In the genomic region with DNA sequence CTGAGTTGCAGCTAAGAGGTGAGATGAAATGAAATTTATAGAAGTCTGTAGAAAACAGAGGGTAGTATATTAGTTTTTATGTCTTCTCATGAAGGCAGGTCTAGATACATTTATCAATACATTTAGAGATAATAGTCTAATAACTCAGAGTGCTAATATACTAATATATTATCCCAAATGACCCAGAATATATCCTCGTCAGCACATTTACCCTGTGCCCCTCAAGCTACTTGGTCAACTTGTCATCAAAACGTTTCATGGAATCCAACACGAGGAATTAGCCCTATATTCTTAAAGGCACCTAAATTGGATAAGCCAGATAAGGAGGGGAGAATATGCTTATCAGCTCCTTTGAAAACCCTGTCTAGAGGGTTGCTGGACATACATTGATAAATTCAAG, we compare ENCODE assay signal across 36 cellular contexts.
"Had no signal": no experiment of that assay in that cellular context is flagged by ENCODE, and none has a peak within 500 bp of the region (broad histone marks: within the 10 kb centered on the region; RNA-seq: fewer than 3 reads in every experiment).

No MANE protein-coding gene starts in this region.

- H3K4me3 ChIP-seq: MG63 had no signal

- H3K9me3 ChIP-seq: MG63 had no signal

- DNase-seq: Karpas-422, Kasumi-1, MG63, MM.1S, MV-4-11, NCI-H1048, NCI-H1092, NCI-H1092 treated with DMSO at 0.1 percent for 48 hours, NCI-H1105, NCI-H1105 treated with DMSO at 0.1 percent for 48 hours, NCI-H1417, NCI-H1417 treated with DMSO at 0.1 percent for 48 hours, NCI-H1436, NCI-H1436 treated with DMSO at 0.1 percent for 48 hours, NCI-H146, NCI-H1694, NCI-H1694 treated with DMSO at 0.1 percent for 48 hours, NCI-H187, NCI-H187 treated with DMSO at 0.1 percent for 48 hours, NCI-H1930, NCI-H2029, NCI-H2029 treated with DMSO at 0.1 percent for 48 hours, NCI-H2081, NCI-H2081 treated with DMSO at 0.1 percent for 48 hours, NCI-H2107, NCI-H2171, NCI-H2171 treated with DMSO at 0.1 percent for 48 hours, NCI-H2227 treated with DMSO at 0.1 percent for 48 hours, NCI-H226, NCI-H345, NCI-H446, NCI-H446 treated with DMSO at 0.1 percent for 48 hours, NCI-H510A, NCI-H510A treated with DMSO at 0.1 percent for 48 hours, NCI-H524, NCI-H524 treated with DMSO at 0.1 percent for 48 hours had no signal

- H3K27me3 ChIP-seq: MG63 had no signal

- H3K36me3 ChIP-seq: MG63 had no signal
